ENCODE assay signal across 29 cellular contexts in the genomic region with DNA sequence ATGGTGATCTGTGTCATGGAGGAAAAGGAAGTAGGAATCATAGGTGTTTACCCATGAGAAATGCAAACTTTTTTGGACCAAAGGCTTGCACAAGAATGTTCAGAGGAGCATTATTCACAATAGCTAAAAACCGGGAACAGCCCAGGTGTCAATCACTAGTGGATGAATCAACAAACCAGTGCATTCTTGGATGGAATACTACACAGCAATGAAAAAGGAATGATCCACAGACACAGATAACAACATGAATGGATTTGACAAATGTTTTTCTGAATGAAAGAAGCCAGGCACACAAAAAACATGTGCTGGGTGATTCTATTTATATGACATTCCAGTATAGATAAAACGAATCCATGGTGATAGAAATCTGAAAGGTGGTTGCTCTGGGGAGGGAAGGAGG. TPM values are rescaled to one million over a fixed set of nuclear protein-coding genes. Genes with fewer than 3 reads are reported as not detected.
A peak's percentile ranks its signal among the peaks of the same experiment; 100 is the strongest.
DNase-seq lines count a peak whose midpoint lies in the region; ATAC-seq, FAIRE-seq and TF ChIP-seq lines count a peak whose summit lies in the region.
"Had no signal": no experiment of that assay in that cellular context is flagged by ENCODE, and none has a peak within 500 bp of the region (broad histone marks: within the 10 kb centered on the region; RNA-seq: fewer than 3 reads in every experiment).

No MANE protein-coding gene starts in this region.

- ATAC-seq in A549, result no peak
- no peak for ATAC-seq in K562
- ATAC-seq: GM12878 had no signal

- H3K36me3 Mint-ChIP-seq in neural crest cell (ENCODE audit: low read depth), result peaks cover 35% of the 10 kb centered on the region
- H3K36me3 Mint-ChIP-seq: CD14-positive monocyte; CD4-positive, alpha-beta memory T cell; CD4-positive, CD25-positive, alpha-beta regulatory T cell; CD8-positive, alpha-beta memory T cell had no signal

- TF ChIP-seq RAD21 in A549 (conservative IDR thresholded peaks at IDR 0.05 in 1 of 2, IDR thresholded peaks at IDR 0.05 in 1 of 2) (no peak), K562 (CRISPR knock-in tag; conservative IDR thresholded peaks at IDR 0.05 in 1 of 2, IDR thresholded peaks at IDR 0.05 in 1 of 2) (no peak), H1 (IDR thresholded peaks at IDR 0.05 in 1 of 2, conservative IDR thresholded peaks at IDR 0.05 in 1 of 2; ENCODE audit: low read depth in 2 of 2, low read length in 2 of 2) (no peak)

- H3K4me1 ChIP-seq in A549 (peaks cover 4% of the 10 kb centered on the region; the same call in 1 of the 3 replicates), K562 (replicated peaks in 1 of 2; ENCODE audit: control insufficient read depth in 2 of 2, insufficient read depth in 2 of 2, low read length in 2 of 2) (no peaks in the 10 kb centered on the region), H1 (replicated peaks in 1 of 4; ENCODE audit: control insufficient read depth in 3 of 4, insufficient read depth in 4 of 4, low read length in 3 of 4) (peaks cover 2 to 12% (median 9%) of the 10 kb centered on the region in 4 experiments), HAP-1 (no peaks in the 10 kb centered on the region), suprapubic skin (no peaks in the 10 kb centered on the region)
- H3K4me1 ChIP-seq: BE2C had no signal

- H3K9ac ChIP-seq in K562 (ENCODE audit: insufficient read depth in 1 of 2, low read depth in 2 of 2, low read length in 2 of 2), result no peak overlapping the region
- H3K9ac ChIP-seq in H1 (replicated peaks in 1 of 4; ENCODE audit: extremely low read depth in 1 of 4, low read depth in 3 of 4, low read length in 3 of 4), result no peak overlapping the region
- H3K9ac ChIP-seq: BLaER1 had no signal

- whole genome bisulfite sequencing in A549 (ENCODE audit: missing lambda C conversion rate), result 7% methylated on average over 2 of the region's 2 CpGs
- WGBS in K562 (ENCODE audit: insufficient coverage, low coverage, missing lambda C conversion rate), result 6% methylated on average over 2 of the region's 2 CpGs
- whole genome bisulfite sequencing in H1 (ENCODE audit: extremely low coverage in 1 of 2, insufficient coverage in 1 of 2, insufficient read length in 1 of 2, insufficient replicate concordance in 2 of 2, low coverage in 1 of 2, low lambda C conversion rate in 2 of 2, missing lambda C conversion rate in 1 of 2), 2 experiments, result 87% methylated on average over 2 of the region's 2 CpGs; no CpG with 5 or more reads in 1 of the 2 experiments
- 73% methylated on average over 2 of the region's 2 CpGs for WGBS in suprapubic skin

- no peaks in the 10 kb centered on the region for H3K27me3 Mint-ChIP-seq in neural crest cell (ENCODE audit: low read depth)
- H3K27me3 Mint-ChIP-seq: CD4-positive, CD25-positive, alpha-beta regulatory T cell had no signal

- TF ChIP-seq EP300 in A549 (IDR thresholded peaks at IDR 0.05), result no peak
- TF ChIP-seq EP300 in K562 (IDR thresholded peaks at IDR 0.05; ENCODE audit: low read length), result no peak
- TF ChIP-seq EP300 in H1 (IDR thresholded peaks at IDR 0.05; ENCODE audit: borderline replicate concordance in 1 of 2, low read depth in 2 of 2, low read length in 2 of 2), result no peak
- TF ChIP-seq EP300 in suprapubic skin (IDR thresholded peaks at IDR 0.05), result no peak

- H2AFZ ChIP-seq in K562 (ENCODE audit: low read depth, low read length), result no peak overlapping the region
- no peak overlapping the region for H2AFZ ChIP-seq in H1 (ENCODE audit: low read length)

- no peak overlapping the region for H3K56ac ChIP-seq in H1 (replicated peaks; ENCODE audit: insufficient read length, low read depth, low read length)

- intact Hi-C loops in K562 (cut with micrococcal nuclease), result no loop called here

- H3K4ac ChIP-seq in H1 (replicated peaks; ENCODE audit: insufficient read length, low read depth, low read length), result no peak overlapping the region

- peaks cover 2% of the 10 kb centered on the region for H3K4me1 Mint-ChIP-seq in neural crest cell
- H3K4me1 Mint-ChIP-seq: CD14-positive monocyte; CD4-positive, alpha-beta memory T cell; CD4-positive, CD25-positive, alpha-beta regulatory T cell; CD8-positive, alpha-beta memory T cell had no signal

- in situ Hi-C loops in K562 (cut with MboI), result no loop called here
- in situ Hi-C loops in HAP-1 (cut with MboI; ENCODE audit: low sequenced_read_pairs), result no loop called here

- no peaks in the 10 kb centered on the region for H3K23me2 ChIP-seq in H1 (ENCODE audit: low read depth, low read length)

- H3K27ac ChIP-seq in A549, result no peak overlapping the region
- H3K27ac ChIP-seq in K562 (ENCODE audit: extremely low read depth, low read depth, low read length), result no peak overlapping the region
- no peak overlapping the region for H3K27ac ChIP-seq in H1 (ENCODE audit: low read depth, low read length)
- H3K27ac ChIP-seq in suprapubic skin, result no peak overlapping the region
- H3K27ac ChIP-seq: 22Rv1, BLaER1 had no signal

- H3K18ac ChIP-seq in H1 (ENCODE audit: extremely low read depth, low read length), result no peak overlapping the region

- peak overlapping the region; percentile 63 for H3K27ac Mint-ChIP-seq in neural crest cell (ENCODE audit: unreplicated experiment)
- H3K27ac Mint-ChIP-seq: CD14-positive monocyte; CD4-positive, alpha-beta memory T cell; CD4-positive, CD25-positive, alpha-beta regulatory T cell; CD8-positive, alpha-beta memory T cell had no signal

- H3K4me3 ChIP-seq in A549 (no peak overlapping the region), K562 (no peak overlapping the region), H1 (ENCODE audit: extremely low read depth in 1 of 4, insufficient read depth in 2 of 4, low read depth in 3 of 4, low read length in 4 of 4) (no peak overlapping the region), HAP-1 (no peak overlapping the region), suprapubic skin (no peak overlapping the region)
- H3K4me3 ChIP-seq: BLaER1, GM12878 had no signal

- no peak overlapping the region for H4K91ac ChIP-seq in H1 (replicated peaks; ENCODE audit: insufficient read length, low read length)

- no peak for TF ChIP-seq CTCF in A549 (IDR thresholded peaks at IDR 0.05)
- no peak for TF ChIP-seq CTCF in K562 (IDR thresholded peaks at IDR 0.05 in 2 of 3, conservative IDR thresholded peaks at IDR 0.05 in 1 of 3; ENCODE audit: insufficient read depth in 2 of 3, low read depth in 1 of 3, low read length in 3 of 3)
- TF ChIP-seq CTCF in H1 (IDR thresholded peaks at IDR 0.05; ENCODE audit: control extremely low read depth in 1 of 3, insufficient read depth in 1 of 3, low read depth in 1 of 3, low read length in 3 of 3), result no peak
- no peak for TF ChIP-seq CTCF in neural crest cell (conservative IDR thresholded peaks at IDR 0.05)
- TF ChIP-seq CTCF in suprapubic skin (IDR thresholded peaks at IDR 0.05), result no peak

- no peaks in the 10 kb centered on the region for H3K79me1 ChIP-seq in H1 (ENCODE audit: low read depth, low read length)

- BruUV-seq in K562 (replicated peaks; lab: Mats Ljungman, UMichigan), result no TSS peak

- H3K9me3 Mint-ChIP-seq in neural crest cell, result no peaks in the 10 kb centered on the region

- H2AK5ac ChIP-seq in H1 (ENCODE audit: low read depth, low read length), result no peak overlapping the region

- H4K5ac ChIP-seq in H1 (ENCODE audit: insufficient read length, low read depth, low read length), result no peak overlapping the region

- CTCF ChIA-PET in A549 (lab: Yijun Ruan, JAX) (interaction anchor here (0.6 kb wide), 1 partner anchor 62 kb away, joined by 4 read pairs; no protein-coding TSS in a partner anchor), K562 (lab: Yijun Ruan, JAX; ENCODE audit: low intra/inter-chr PET ratio) (interaction anchor here (0.6 kb wide), 1 partner anchor 919 kb away, joined by 4 read pairs; no protein-coding TSS in a partner anchor), H1 (lab: Charles Lee; ENCODE audit: partially characterized antibody) (no interaction called here)

- DNase-seq in A549 (ENCODE audit: low read depth in 1 of 2, low spot score in 1 of 2) (no peak), K562 (ENCODE audit: extremely low read depth in 1 of 4, low spot score in 3 of 4) (no peak), H1 (ENCODE audit: low read depth in 1 of 2, low spot score in 2 of 2) (no peak), neural crest cell (ENCODE audit: low read depth, low spot score) (no peak), middle frontal gyrus (ENCODE audit: extremely low spot score, low spot score) (no peak), HAP-1 (ENCODE audit: low spot score in 2 of 2) (no peak), suprapubic skin (ENCODE audit: low spot score in 2 of 2) (no peak), NCI-H2081 treated with DMSO at 0.1 percent for 48 hours (lab: John Stamatoyannopoulos, UW) (no peak)
- DNase-seq: ACHN; BE2C; C1 segment of cervical spinal cord; CD4-positive, alpha-beta memory T cell; CD4-positive, CD25-positive, alpha-beta regulatory T cell; CD8-positive, alpha-beta memory T cell; COR-L47; DMS 273 treated with DMSO at 0.1 percent for 48 hours; DMS153; DMS53; DMS79; DND-41; EL; GDM1 had no signal

- H3K23ac ChIP-seq in H1 (ENCODE audit: insufficient read length), result no peak overlapping the region

- 0 out of 3 replicates have a peak, but pooled peaks cover 3% of the 10 kb centered on the region for H3K9me3 ChIP-seq in A549
- H3K9me3 ChIP-seq in K562 (replicated peaks; ENCODE audit: control insufficient read depth, insufficient read depth, low read depth, low read length), result no peaks in the 10 kb centered on the region
- H3K9me3 ChIP-seq in H1 (ENCODE audit: insufficient read depth in 2 of 2, low read depth in 1 of 2, low read length in 1 of 2), result no peaks in the 10 kb centered on the region; a peak in 1 of 4 replicates
- no peaks in the 10 kb centered on the region for H3K9me3 ChIP-seq in HAP-1
- H3K9me3 ChIP-seq in suprapubic skin, result no peaks in the 10 kb centered on the region
- H3K9me3 ChIP-seq: BE2C, BLaER1 had no signal

- H3K4me3 Mint-ChIP-seq in neural crest cell, result no peak overlapping the region
- H3K4me3 Mint-ChIP-seq: CD14-positive monocyte; CD4-positive, alpha-beta memory T cell; CD4-positive, CD25-positive, alpha-beta regulatory T cell; CD8-positive, alpha-beta memory T cell had no signal

- H3K9me1 ChIP-seq in K562 (ENCODE audit: control insufficient read depth, insufficient read depth, low read length), result no peaks in the 10 kb centered on the region

- TF ChIP-seq POLR2A in A549 (IDR thresholded peaks at IDR 0.05; ENCODE audit: low read length) (no peak), K562 (conservative IDR thresholded peaks at IDR 0.05) (no peak), H1 (IDR thresholded peaks at IDR 0.05; ENCODE audit: control extremely low read depth in 1 of 2, low read depth in 2 of 2, low read length in 2 of 2) (no peak), suprapubic skin (IDR thresholded peaks at IDR 0.05) (no peak)

- H4K8ac ChIP-seq in H1 (ENCODE audit: extremely low read depth, insufficient read depth, low read length), result no peak overlapping the region

- H3K79me2 ChIP-seq in K562 (ENCODE audit: control insufficient read depth, insufficient read depth, low read length) (no peaks in the 10 kb centered on the region), H1 (ENCODE audit: control insufficient read depth in 1 of 2, insufficient read depth in 2 of 2, low read length in 2 of 2) (no peaks in the 10 kb centered on the region)

- H2BK120ac ChIP-seq in H1 (replicated peaks; ENCODE audit: low read depth, low read length), result no peak overlapping the region

- H3K4me2 ChIP-seq in A549, result no peak overlapping the region
- no peak overlapping the region for H3K4me2 ChIP-seq in K562 (ENCODE audit: insufficient read depth, low read length)
- H3K4me2 ChIP-seq in H1 (ENCODE audit: insufficient read depth in 1 of 2, low read depth in 2 of 2, low read length in 2 of 2), result no peak overlapping the region
- H3K4me2 ChIP-seq: BLaER1 had no signal

- H3K36me3 ChIP-seq in K562 (ENCODE audit: control insufficient read depth, insufficient read depth, low read length) (no peaks in the 10 kb centered on the region), H1 (ENCODE audit: control insufficient read depth in 2 of 4, insufficient read depth in 4 of 4, low read length in 3 of 4) (peaks cover 0 to 8% (median 2%) of the 10 kb centered on the region in 4 experiments; a peak in 2 of 8 replicates), HAP-1 (replicated peaks) (peaks cover 5% of the 10 kb centered on the region; the same call in 1 of the 2 replicates), suprapubic skin (no peaks in the 10 kb centered on the region)
- H3K36me3 ChIP-seq: BE2C, BLaER1 had no signal

- H2BK20ac ChIP-seq in H1 (ENCODE audit: low read length), result no peak overlapping the region

- H3K27me3 ChIP-seq in K562 (ENCODE audit: control insufficient read depth in 2 of 2, insufficient read depth in 2 of 2, low read length in 2 of 2), result no peaks in the 10 kb centered on the region
- H3K27me3 ChIP-seq in H1 (replicated peaks in 1 of 4; ENCODE audit: control insufficient read depth in 3 of 4, extremely low read depth in 1 of 4, insufficient read depth in 3 of 4, low read length in 3 of 4), result no peaks in the 10 kb centered on the region
- H3K27me3 ChIP-seq in HAP-1 (ENCODE audit: low read depth), result no peaks in the 10 kb centered on the region
- H3K27me3 ChIP-seq in suprapubic skin, result no peaks in the 10 kb centered on the region
- H3K27me3 ChIP-seq: BE2C, BLaER1 had no signal

- H2BK5ac ChIP-seq in H1 (ENCODE audit: low read depth, low read length), result no peak overlapping the region

- H4K20me1 ChIP-seq in K562 (replicated peaks; ENCODE audit: control insufficient read depth, insufficient read depth, low read length), result no peaks in the 10 kb centered on the region
- H4K20me1 ChIP-seq in H1 (replicated peaks in 1 of 2; ENCODE audit: control insufficient read depth in 1 of 2, insufficient read depth in 2 of 2, low read length in 2 of 2), result no peaks in the 10 kb centered on the region
- H4K20me1 ChIP-seq: BLaER1 had no signal

- peak; percentile 7 for FAIRE-seq in A549 (lab: Jason Lieb, UNC)
- FAIRE-seq in K562 (lab: Jason Lieb, UNC), result no peak
- no peak for FAIRE-seq in H1 (lab: Jason Lieb, UNC)
- FAIRE-seq: GM12878, GM12892, GM18507 had no signal

- no peak overlapping the region for H2BK15ac ChIP-seq in H1 (ENCODE audit: low read length)

- POLR2A ChIA-PET in A549 (lab: Yijun Ruan, JAX) (no interaction called here), K562 (lab: Yijun Ruan, JAX) (no interaction called here), H1 (lab: Charles Lee; ENCODE audit: partially characterized antibody) (no interaction called here)

- H2BK12ac ChIP-seq in H1 (ENCODE audit: low read depth, low read length), result no peak overlapping the region

- H3K14ac ChIP-seq in H1 (ENCODE audit: insufficient read length), result no peak overlapping the region

RNA-seq across cellular contexts. Expression of a gene that starts 36.0 kb away (rescaled TPM):
- polyA plus RNA-seq in A549 (2011; rRNA removed) (1.6 and 1.9 TPM in 2 replicates), A549 (2017; fragmentation: RNase III; extraction: RNeasy Plus Mini Kit Qiagen cat#74134 plus additional on column Dnase treatment) (0.96 to 1.6 TPM (median 0.96 TPM) in 3 replicates), K562 (2011; rRNA removed) (not detected in 2 replicates), K562 (2014; fragmentation: Illumina TruSeq; extraction: Trizol) (not detected in 2 replicates), K562 (2014; fragmentation: Nextera tagmentation; extraction: Ambion mirVana) (not detected), K562 (2014; rRNA removed) (not detected in 2 replicates), H1 (2011; rRNA removed) (21.9 and 26.6 TPM in 2 replicates)
- polyA plus RNA-seq in A549 (2012; cell fraction: cytosol; rRNA removed), result 2.2 and 2.6 TPM in 2 replicates
- 3.0 and 4.0 TPM in 2 replicates for polyA plus RNA-seq in A549 (2012; cell fraction: nucleus; rRNA removed)
- polyA minus RNA-seq in A549 (2011; rRNA and poly(A)+ RNA removed), result 2.2 and 2.4 TPM in 2 replicates
- not detected in 2 replicates for total RNA-seq in K562 (2011; cell fraction: chromatin; rRNA removed; ENCODE audit: low replicate concordance)
- not detected in 2 replicates for total RNA-seq in K562 (2011; cell fraction: nucleolus; rRNA removed)
- total RNA-seq in K562 (2011; cell fraction: nucleoplasm; rRNA removed), result not detected in 2 replicates
- total RNA-seq in K562 (2014; rRNA removed) (not detected in 2 replicates), K562 (2014; rRNA removed; fragmentation: Illumina TruSeq; extraction: Trizol) (not detected in 2 replicates), K562 (2015; rRNA removed; fragmentation: Illumina TruSeq; extraction: Trizol) (not detected in 2 replicates), K562 (2021) (0.02 TPM in 1 of 2 replicates, not detected in the other), neural crest cell (75.8 and 93.3 TPM in 2 replicates), suprapubic skin (1 to 10 TPM in 3 of 4 donors, under 1 TPM in 1; 0.76 to 4.9 (median 1.6) TPM)
- not detected in 2 replicates for polyA plus RNA-seq in K562 (2011; cell fraction: cytosol; rRNA removed)
- polyA plus RNA-seq in K562 (2011; cell fraction: nucleus; rRNA removed), result not detected in 2 replicates
- 0.08 TPM in 1 of 2 replicates, not detected in the other for polyA plus RNA-seq in K562 (2012)
- polyA minus RNA-seq in K562 (2011; rRNA and poly(A)+ RNA removed), result not detected in 2 replicates
- not detected in 2 replicates for polyA minus RNA-seq in K562 (2011; cell fraction: cytosol; rRNA and poly(A)+ RNA removed)
- polyA minus RNA-seq in K562 (2011; cell fraction: nucleus; rRNA and poly(A)+ RNA removed), result not detected in 2 replicates
- total RNA-seq in H1 (2021; fragmentation: NEBNext Ultra II Directional; extraction: Animal tissue kit (Norgen Biotek cat#: 25700)), result 39.0 and 47.4 TPM in 2 replicates
- polyA plus RNA-seq in H1 (2011; cell fraction: cytosol; rRNA removed), result 20.6 TPM
- polyA plus RNA-seq in H1 (2011; cell fraction: nucleus; rRNA removed), result 31.5 TPM
- polyA plus RNA-seq in H1 (2012, experiment 1 of 2), result 18.6 to 27.6 TPM (median 23.2 TPM) in 4 replicates
- 18.5 TPM for polyA plus RNA-seq in H1 (2012, experiment 2 of 2)
- polyA plus RNA-seq in H1 (2013, experiment 1 of 2), result 17.1 TPM
- polyA plus RNA-seq in H1 (2013, experiment 2 of 2), result 18.2 TPM
- polyA minus RNA-seq in H1 (2011; rRNA and poly(A)+ RNA removed), result 31.8 and 32.3 TPM in 2 replicates
- 32.1 TPM for polyA minus RNA-seq in H1 (2011; cell fraction: cytosol; rRNA and poly(A)+ RNA removed)
- 18.6 TPM for polyA minus RNA-seq in H1 (2011; cell fraction: nucleus; rRNA and poly(A)+ RNA removed)
- total RNA-seq: CD4-positive, CD25-positive, alpha-beta regulatory T cell; G401; GM12878 had no signal
- polyA plus RNA-seq: CD14-positive monocyte; CD4-positive, alpha-beta memory T cell; CD4-positive, CD25-positive, alpha-beta regulatory T cell; CD8-positive, alpha-beta memory T cell had no signal
